ENCODE assay signal across 1 cellular context in genomic region chr15:42401544-42402478, GRCh38.
TF ChIP-seq lines count a peak whose summit lies in the region.

No MANE protein-coding gene starts in this region.

TF ChIP-seq in K562, 482 proteins besides CTCF, POLR2A, EP300 and RAD21:
- TF ChIP-seq NFYB (IDR thresholded peaks at IDR 0.05; ENCODE audit: extremely low read depth, insufficient read length), result peak; percentile 14
- no peak for TF ChIP-seq SRSF3 (IDR thresholded peaks at IDR 0.05; ENCODE audit: insufficient read depth, low read length)
- peak; percentile 63; the same call in 1 of the 2 replicates for TF ChIP-seq EHMT2 (IDR thresholded peaks at IDR 0.05)
- no peak for TF ChIP-seq NR2C2 (CRISPR knock-in tag; IDR thresholded peaks at IDR 0.05)
- TF ChIP-seq NR2C2 (tag; IDR thresholded peaks at IDR 0.05), result peak; percentile 75
- no peak for TF ChIP-seq TEAD4 (IDR thresholded peaks at IDR 0.05; ENCODE audit: low read length)
- TF ChIP-seq TEAD4 (CRISPR knock-in tag; IDR thresholded peaks at IDR 0.05; ENCODE audit: borderline replicate concordance), result no peak
- TF ChIP-seq DDX20 (tag; IDR thresholded peaks at IDR 0.05; ENCODE audit: low read depth), result no peak
- TF ChIP-seq ETV1 (tag; conservative IDR thresholded peaks at IDR 0.05; ENCODE audit: low read depth), result peak; percentile 63
- no peak for TF ChIP-seq TBP (optimal IDR thresholded peaks at IDR 0.05; ENCODE audit: low read depth, low read length)
- TF ChIP-seq NR2C1 (IDR thresholded peaks at IDR 0.05), result peak; percentile 81
- peak; percentile 84 for TF ChIP-seq NR2C1 (tag; IDR thresholded peaks at IDR 0.05)
- no peak for TF ChIP-seq CHD7 (IDR thresholded peaks at IDR 0.05; ENCODE audit: low read depth, low read length)
- TF ChIP-seq XRCC3 (IDR thresholded peaks at IDR 0.05), result no peak
- no peak for TF ChIP-seq USF1 (CRISPR knock-in tag; IDR thresholded peaks at IDR 0.05)
- TF ChIP-seq HDAC8 (tag; IDR thresholded peaks at IDR 0.05), result no peak
- no peak for TF ChIP-seq TARDBP (IDR thresholded peaks at IDR 0.05)
- no peak for TF ChIP-seq ZNF79 (CRISPR knock-in tag; IDR thresholded peaks at IDR 0.05; ENCODE audit: low read depth)
- no peak for TF ChIP-seq CREM (IDR thresholded peaks at IDR 0.05; ENCODE audit: low read depth)
- TF ChIP-seq GABPA (tag; conservative IDR thresholded peaks at IDR 0.05; ENCODE audit: low read depth), result peak; percentile 70
- TF ChIP-seq FOSL1 (tag; conservative IDR thresholded peaks at IDR 0.05), result no peak
- TF ChIP-seq ZBTB40 (IDR thresholded peaks at IDR 0.05), result peak; percentile 80
- TF ChIP-seq ZBTB40 (CRISPR knock-in tag; IDR thresholded peaks at IDR 0.05), result no peak
- TF ChIP-seq KAT8 (IDR thresholded peaks at IDR 0.05; ENCODE audit: low read depth), result no peak
- TF ChIP-seq ZKSCAN8 (CRISPR knock-in tag; IDR thresholded peaks at IDR 0.05), result no peak
- no peak for TF ChIP-seq IRF9 (tag; IDR thresholded peaks at IDR 0.05)
- TF ChIP-seq ELF1 (tag; IDR thresholded peaks at IDR 0.05), result 0 out of 2 replicates have a peak, but pooled peaks have one; percentile 29
- no peak for TF ChIP-seq ZNF175 (CRISPR knock-in tag; IDR thresholded peaks at IDR 0.05; ENCODE audit: low read depth)
- no peak for TF ChIP-seq NBN (IDR thresholded peaks at IDR 0.05; ENCODE audit: low read depth)
